ENCODE assay signal across 10 cellular contexts in genomic region chr15:57861805-57862586, GRCh38.
DNase-seq lines count a peak whose midpoint lies in the region; ATAC-seq and TF ChIP-seq lines count a peak whose summit lies in the region.
"Had no signal": no experiment of that assay in that cellular context is flagged by ENCODE, and none has a peak within 500 bp of the region (broad histone marks: within the 10 kb centered on the region; RNA-seq: fewer than 3 reads in every experiment).

No MANE protein-coding gene starts in this region.

- H3K4me3 ChIP-seq in mucosa of descending colon: no peak overlapping the region
- H3K4me3 ChIP-seq: skin epidermis had no signal

- H3K9me3 ChIP-seq in mucosa of descending colon: no peaks in the 10 kb centered on the region

- in situ Hi-C loops in Caki2 (cut with HindIII; ENCODE audit: low pct_unique_long_range_greater_than_20kb, low sequenced_read_pairs): no loop called here

- ATAC-seq in mucosa of descending colon: peak; percentile 96
- no peak for ATAC-seq in GM19023 (IDR thresholded peaks at IDR 0.05; ENCODE audit: unreplicated experiment)

- H3K4me1 ChIP-seq in mucosa of descending colon (ENCODE audit: low read depth): no peaks in the 10 kb centered on the region

- intact Hi-C loops in mucosa of descending colon (cut with DNase I, micrococcal nuclease): loop anchor here in 1 of 2 donors (5.0 kb wide), 2 partner anchors 110 to 205 kb away; partner anchors contain the start of gene ALDH1A2

- peak; percentile 9 for DNase-seq in Caki2 (ENCODE audit: low read depth)
- peak; percentile 13 for DNase-seq in MV-4-11 (lab: John Stamatoyannopoulos, UW)
- DNase-seq in dermis microvascular lymphatic vessel endothelial cell (ENCODE audit: low read depth in 2 of 2): peak; percentile 89 to 93
- peak in 1 of 3 donors; percentile 23 for DNase-seq in mucosa of descending colon
- DNase-seq in NCI-H146 (lab: John Stamatoyannopoulos, UW): no peak
- DNase-seq in NCI-H1092 (lab: John Stamatoyannopoulos, UW): no peak
- DNase-seq in NCI-H748 (lab: John Stamatoyannopoulos, UW; ENCODE audit: unreplicated experiment): no peak
- DNase-seq: activated naive CD4-positive, alpha-beta T cell had no signal

- H3K36me3 ChIP-seq in mucosa of descending colon (ENCODE audit: low read depth): no peaks in the 10 kb centered on the region

- no peak for TF ChIP-seq CTCF in mucosa of descending colon (IDR thresholded peaks at IDR 0.05)

Comparison
In these comparisons a context has a peak if more than half of its experiments do, and no peak if none do; other contexts are left out.
1. DNase-seq: peak in Caki2 (single experiment), MV-4-11 (single experiment) and dermis microvascular lymphatic vessel endothelial cell (2 of 2); none in NCI-H146 (single experiment), NCI-H1092 (single experiment) and NCI-H748 (single experiment).